1 cellular context compared by ENCODE assay signal in the genomic region with DNA sequence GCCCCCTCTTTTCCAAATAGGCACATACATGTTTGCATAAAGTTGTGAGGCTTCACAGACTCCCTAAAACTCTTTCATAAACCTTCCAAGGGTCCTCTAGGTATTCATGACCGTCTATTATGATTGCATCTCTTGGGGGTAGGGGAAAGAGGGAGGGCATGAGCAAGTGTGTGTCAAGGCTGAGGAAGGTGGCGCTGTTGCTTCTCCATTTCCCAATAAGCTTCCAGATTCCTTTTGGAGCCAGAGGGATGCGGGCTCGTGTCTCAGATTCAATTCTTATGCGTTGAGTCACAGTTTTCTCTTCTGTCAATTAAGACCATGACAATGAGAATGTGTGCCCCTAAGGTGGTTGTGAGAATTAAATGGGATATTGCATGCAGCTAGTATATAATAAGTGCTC.
TF ChIP-seq lines count a peak whose summit lies in the region.

No MANE protein-coding gene starts in this region.

TF ChIP-seq in HEK293, 187 proteins besides CTCF, POLR2A, EP300 and RAD21 (continued from another document):
- TF ChIP-seq, protein P1, sequence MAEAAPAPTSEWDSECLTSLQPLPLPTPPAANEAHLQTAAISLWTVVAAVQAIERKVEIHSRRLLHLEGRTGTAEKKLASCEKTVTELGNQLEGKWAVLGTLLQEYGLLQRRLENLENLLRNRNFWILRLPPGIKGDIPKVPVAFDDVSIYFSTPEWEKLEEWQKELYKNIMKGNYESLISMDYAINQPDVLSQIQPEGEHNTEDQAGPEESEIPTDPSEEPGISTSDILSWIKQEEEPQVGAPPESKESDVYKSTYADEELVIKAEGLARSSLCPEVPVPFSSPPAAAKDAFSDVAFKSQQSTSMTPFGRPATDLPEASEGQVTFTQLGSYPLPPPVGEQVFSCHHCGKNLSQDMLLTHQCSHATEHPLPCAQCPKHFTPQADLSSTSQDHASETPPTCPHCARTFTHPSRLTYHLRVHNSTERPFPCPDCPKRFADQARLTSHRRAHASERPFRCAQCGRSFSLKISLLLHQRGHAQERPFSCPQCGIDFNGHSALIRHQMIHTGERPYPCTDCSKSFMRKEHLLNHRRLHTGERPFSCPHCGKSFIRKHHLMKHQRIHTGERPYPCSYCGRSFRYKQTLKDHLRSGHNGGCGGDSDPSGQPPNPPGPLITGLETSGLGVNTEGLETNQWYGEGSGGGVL (tag by site-specific recombination; IDR thresholded peaks at IDR 0.05) = no peak
- TF ChIP-seq SALL2 (tag by site-specific recombination; IDR thresholded peaks at IDR 0.05; ENCODE audit: borderline replicate concordance) = no peak
- TF ChIP-seq ZNF549 (tag by site-specific recombination; IDR thresholded peaks at IDR 0.05) = 0 out of 2 replicates have a peak, but pooled peaks have one; percentile 48
- no peak for TF ChIP-seq MZF1 (tag by site-specific recombination; IDR thresholded peaks at IDR 0.05; ENCODE audit: borderline replicate concordance)
- no peak for TF ChIP-seq ZNF19 (tag by site-specific recombination; IDR thresholded peaks at IDR 0.05; ENCODE audit: low read depth)
- TF ChIP-seq ZNF274 (IDR thresholded peaks at IDR 0.05; ENCODE audit: low read length) = no peak
- no peak for TF ChIP-seq ZNF274 (tag by site-specific recombination; IDR thresholded peaks at IDR 0.05; ENCODE audit: borderline replicate concordance)
- no peak for TF ChIP-seq ZNF350 (tag by site-specific recombination; IDR thresholded peaks at IDR 0.05)
- TF ChIP-seq ZNF830 (tag by site-specific recombination; IDR thresholded peaks at IDR 0.05; ENCODE audit: low read depth) = no peak
- no peak for TF ChIP-seq KLF16 (tag by site-specific recombination; IDR thresholded peaks at IDR 0.05)
- no peak for TF ChIP-seq SP2 (tag by site-specific recombination; IDR thresholded peaks at IDR 0.05)
- TF ChIP-seq IKZF3 (tag by site-specific recombination; IDR thresholded peaks at IDR 0.05) = 0 out of 2 replicates have a peak, but pooled peaks have one; percentile 48
- no peak for TF ChIP-seq RBAK (tag by site-specific recombination; IDR thresholded peaks at IDR 0.05)
- TF ChIP-seq ZNF664 (tag by site-specific recombination; IDR thresholded peaks at IDR 0.05) = 0 out of 2 replicates have a peak, but pooled peaks have one; percentile 75
- TF ChIP-seq, protein P2, sequence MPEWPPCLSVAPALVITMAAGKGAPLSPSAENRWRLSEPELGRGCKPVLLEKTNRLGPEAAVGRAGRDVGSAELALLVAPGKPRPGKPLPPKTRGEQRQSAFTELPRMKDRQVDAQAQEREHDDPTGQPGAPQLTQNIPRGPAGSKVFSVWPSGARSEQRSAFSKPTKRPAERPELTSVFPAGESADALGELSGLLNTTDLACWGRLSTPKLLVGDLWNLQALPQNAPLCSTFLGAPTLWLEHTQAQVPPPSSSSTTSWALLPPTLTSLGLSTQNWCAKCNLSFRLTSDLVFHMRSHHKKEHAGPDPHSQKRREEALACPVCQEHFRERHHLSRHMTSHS (tag by site-specific recombination; IDR thresholded peaks at IDR 0.05) = no peak
- no peak for TF ChIP-seq SP7 (tag by site-specific recombination; IDR thresholded peaks at IDR 0.05)
- TF ChIP-seq ZNF529 (tag by site-specific recombination; IDR thresholded peaks at IDR 0.05; ENCODE audit: insufficient replicate concordance) = no peak
- TF ChIP-seq ZFP41 (tag by site-specific recombination; IDR thresholded peaks at IDR 0.05; ENCODE audit: borderline replicate concordance) = no peak
- TF ChIP-seq, protein P3, sequence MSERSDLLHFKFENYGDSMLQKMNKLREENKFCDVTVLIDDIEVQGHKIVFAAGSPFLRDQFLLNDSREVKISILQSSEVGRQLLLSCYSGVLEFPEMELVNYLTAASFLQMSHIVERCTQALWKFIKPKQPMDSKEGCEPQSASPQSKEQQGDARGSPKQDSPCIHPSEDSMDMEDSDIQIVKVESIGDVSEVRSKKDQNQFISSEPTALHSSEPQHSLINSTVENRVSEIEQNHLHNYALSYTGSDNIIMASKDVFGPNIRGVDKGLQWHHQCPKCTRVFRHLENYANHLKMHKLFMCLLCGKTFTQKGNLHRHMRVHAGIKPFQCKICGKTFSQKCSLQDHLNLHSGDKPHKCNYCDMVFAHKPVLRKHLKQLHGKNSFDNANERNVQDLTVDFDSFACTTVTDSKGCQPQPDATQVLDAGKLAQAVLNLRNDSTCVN (tag by site-specific recombination; optimal IDR thresholded peaks at IDR 0.05) = no peak
- TF ChIP-seq, protein P4, sequence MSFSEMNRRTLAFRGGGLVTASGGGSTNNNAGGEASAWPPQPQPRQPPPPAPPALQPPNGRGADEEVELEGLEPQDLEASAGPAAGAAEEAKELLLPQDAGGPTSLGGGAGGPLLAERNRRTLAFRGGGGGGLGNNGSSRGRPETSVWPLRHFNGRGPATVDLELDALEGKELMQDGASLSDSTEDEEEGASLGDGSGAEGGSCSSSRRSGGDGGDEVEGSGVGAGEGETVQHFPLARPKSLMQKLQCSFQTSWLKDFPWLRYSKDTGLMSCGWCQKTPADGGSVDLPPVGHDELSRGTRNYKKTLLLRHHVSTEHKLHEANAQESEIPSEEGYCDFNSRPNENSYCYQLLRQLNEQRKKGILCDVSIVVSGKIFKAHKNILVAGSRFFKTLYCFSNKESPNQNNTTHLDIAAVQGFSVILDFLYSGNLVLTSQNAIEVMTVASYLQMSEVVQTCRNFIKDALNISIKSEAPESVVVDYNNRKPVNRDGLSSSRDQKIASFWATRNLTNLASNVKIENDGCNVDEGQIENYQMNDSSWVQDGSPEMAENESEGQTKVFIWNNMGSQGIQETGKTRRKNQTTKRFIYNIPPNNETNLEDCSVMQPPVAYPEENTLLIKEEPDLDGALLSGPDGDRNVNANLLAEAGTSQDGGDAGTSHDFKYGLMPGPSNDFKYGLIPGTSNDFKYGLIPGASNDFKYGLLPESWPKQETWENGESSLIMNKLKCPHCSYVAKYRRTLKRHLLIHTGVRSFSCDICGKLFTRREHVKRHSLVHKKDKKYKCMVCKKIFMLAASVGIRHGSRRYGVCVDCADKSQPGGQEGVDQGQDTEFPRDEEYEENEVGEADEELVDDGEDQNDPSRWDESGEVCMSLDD (tag by site-specific recombination; IDR thresholded peaks at IDR 0.05) = no peak
- TF ChIP-seq, protein P5, sequence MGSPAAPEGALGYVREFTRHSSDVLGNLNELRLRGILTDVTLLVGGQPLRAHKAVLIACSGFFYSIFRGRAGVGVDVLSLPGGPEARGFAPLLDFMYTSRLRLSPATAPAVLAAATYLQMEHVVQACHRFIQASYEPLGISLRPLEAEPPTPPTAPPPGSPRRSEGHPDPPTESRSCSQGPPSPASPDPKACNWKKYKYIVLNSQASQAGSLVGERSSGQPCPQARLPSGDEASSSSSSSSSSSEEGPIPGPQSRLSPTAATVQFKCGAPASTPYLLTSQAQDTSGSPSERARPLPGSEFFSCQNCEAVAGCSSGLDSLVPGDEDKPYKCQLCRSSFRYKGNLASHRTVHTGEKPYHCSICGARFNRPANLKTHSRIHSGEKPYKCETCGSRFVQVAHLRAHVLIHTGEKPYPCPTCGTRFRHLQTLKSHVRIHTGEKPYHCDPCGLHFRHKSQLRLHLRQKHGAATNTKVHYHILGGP (tag by site-specific recombination; IDR thresholded peaks at IDR 0.05) = no peak
- TF ChIP-seq ZNF157 (tag by site-specific recombination; IDR thresholded peaks at IDR 0.05) = no peak
